ENCODE assay signal across 9 cellular contexts in genomic region chr10:93751832-93752231, GRCh38. TPM values are rescaled to one million over a fixed set of nuclear protein-coding genes. Genes with fewer than 3 reads are reported as not detected.
A peak's percentile ranks its signal among the peaks of the same experiment; 100 is the strongest.
DNase-seq lines count a peak whose midpoint lies in the region; ATAC-seq, FAIRE-seq and TF ChIP-seq lines count a peak whose summit lies in the region.
"Had no signal": no experiment of that assay in that cellular context is flagged by ENCODE, and none has a peak within 500 bp of the region (broad histone marks: within the 10 kb centered on the region; RNA-seq: fewer than 3 reads in every experiment).

No MANE protein-coding gene starts in this region.

- peaks cover 6 to 9% of the 10 kb centered on the region in 2 donors for H3K4me1 Mint-ChIP-seq in natural killer cell

- FAIRE-seq in RCC 7860 (lab: Jason Lieb, UNC): no peak
- FAIRE-seq: endometrium had no signal

- no peak overlapping the region for H3K9ac ChIP-seq in KMS-11
- H3K9ac ChIP-seq in colonic mucosa (ENCODE audit: low read depth in 2 of 2, low read length in 2 of 2): no peak overlapping the region
- no peak overlapping the region for H3K9ac ChIP-seq in mucosa of stomach (ENCODE audit: low read length)

- no peak overlapping the region for H3K27ac ChIP-seq in KMS-11
- H3K27ac ChIP-seq in colonic mucosa: no peak overlapping the region

- no peak overlapping the region for H3K4me2 ChIP-seq in KMS-11

- peaks cover 16 to 44% of the 10 kb centered on the region in 2 donors for H3K27me3 Mint-ChIP-seq in natural killer cell (ENCODE audit: low read depth in 2 of 2)

- H3K9me3 ChIP-seq in colonic mucosa: no peaks in the 10 kb centered on the region
- no peaks in the 10 kb centered on the region for H3K9me3 ChIP-seq in mucosa of stomach (ENCODE audit: control insufficient read depth, low read length)

- H3K9me3 Mint-ChIP-seq in natural killer cell: no peaks in the 10 kb centered on the region

- ATAC-seq in natural killer cell: no peak

- H3K27ac Mint-ChIP-seq in natural killer cell: no peak overlapping the region

- TF ChIP-seq CTCF in KMS-11 (conservative IDR thresholded peaks at IDR 0.05; ENCODE audit: low read depth, low read length) (no peak), colonic mucosa (IDR thresholded peaks at IDR 0.05) (no peak), natural killer cell (IDR thresholded peaks at IDR 0.05) (no peak)

- no peaks in the 10 kb centered on the region for H3K36me3 ChIP-seq in KMS-11 (ENCODE audit: insufficient read depth)
- no peaks in the 10 kb centered on the region for H3K36me3 ChIP-seq in colonic mucosa
- H3K36me3 ChIP-seq in mucosa of stomach (ENCODE audit: control insufficient read depth, insufficient read depth, low read length): no peaks in the 10 kb centered on the region

- H3K79me2 ChIP-seq in KMS-11 (ENCODE audit: insufficient read depth, low read depth): no peaks in the 10 kb centered on the region

- H3K36me3 Mint-ChIP-seq in natural killer cell: no peaks in the 10 kb centered on the region

- intact Hi-C loops in colonic mucosa (cut with DNase I): loop anchor here (5.0 kb wide), 1 partner anchor 60 kb away; no protein-coding TSS in a partner anchor
- intact Hi-C loops in natural killer cell (cut with micrococcal nuclease): no loop called here

- H3K4me3 ChIP-seq in KMS-11 (IDR thresholded peaks at IDR 0.05; ENCODE audit: insufficient read depth, low read depth, low read length) (no peak overlapping the region), colonic mucosa (no peak overlapping the region), mucosa of stomach (ENCODE audit: low read length) (peak overlapping the region; percentile 35)

- peak overlapping the region; percentile 15; the same call in 1 of the 2 replicates for H2AFZ ChIP-seq in KMS-11 (ENCODE audit: low read depth)

- no peaks in the 10 kb centered on the region for H4K20me1 ChIP-seq in KMS-11 (ENCODE audit: insufficient read depth)

- H3K4me1 ChIP-seq in KMS-11 (ENCODE audit: low read depth, poor library complexity, severe bottlenecking) (no peaks in the 10 kb centered on the region), colonic mucosa (no peaks in the 10 kb centered on the region), mucosa of stomach (ENCODE audit: control insufficient read depth, insufficient read depth, low read length) (peaks cover 16% of the 10 kb centered on the region)

- H3K4me3 Mint-ChIP-seq in natural killer cell: no peak overlapping the region

- H3K27me3 ChIP-seq in KMS-11 (ENCODE audit: insufficient read depth, low read depth) (no peaks in the 10 kb centered on the region), colonic mucosa (no peaks in the 10 kb centered on the region), mucosa of stomach (ENCODE audit: control insufficient read depth, insufficient read depth, low read length) (no peaks in the 10 kb centered on the region)

- DNase-seq in COLO829 (ENCODE audit: low spot score) (peak; percentile 41), colonic mucosa (peak; percentile 41), RCC 7860 (ENCODE audit: low spot score) (no peak), RPMI8226 (no peak), activated gamma-delta T cell (lab: John Stamatoyannopoulos, UW) (no peak), natural killer cell (no peak)

RNA-seq across cellular contexts. Expression of gene LGI1, which starts 5.9 kb away (rescaled TPM):
- total RNA-seq in colonic mucosa (under 1 TPM; 0.47 to 0.98 TPM), natural killer cell (not detected)

RNA-seq across cellular contexts. Expression of gene FRA10AC1, which starts 49.4 kb away (rescaled TPM):
- total RNA-seq in colonic mucosa: 10 to 100 TPM; 13.5 to 19.4 TPM
- 10 to 100 TPM in 2 of 3 donors, 1 to 10 TPM in 1; 8.3 to 18.7 (median 12.9) TPM for total RNA-seq in natural killer cell

Comparison
In these comparisons a context has a peak if more than half of its experiments do, and no peak if none do; other contexts are left out.
1. DNase-seq: peak in COLO829 (single experiment) and colonic mucosa (single experiment); none in RCC 7860 (single experiment), RPMI8226 (single experiment), activated gamma-delta T cell (single experiment) and natural killer cell (single experiment).